Comparison of ENCODE assay signal across 18 cellular contexts in the genomic region with DNA sequence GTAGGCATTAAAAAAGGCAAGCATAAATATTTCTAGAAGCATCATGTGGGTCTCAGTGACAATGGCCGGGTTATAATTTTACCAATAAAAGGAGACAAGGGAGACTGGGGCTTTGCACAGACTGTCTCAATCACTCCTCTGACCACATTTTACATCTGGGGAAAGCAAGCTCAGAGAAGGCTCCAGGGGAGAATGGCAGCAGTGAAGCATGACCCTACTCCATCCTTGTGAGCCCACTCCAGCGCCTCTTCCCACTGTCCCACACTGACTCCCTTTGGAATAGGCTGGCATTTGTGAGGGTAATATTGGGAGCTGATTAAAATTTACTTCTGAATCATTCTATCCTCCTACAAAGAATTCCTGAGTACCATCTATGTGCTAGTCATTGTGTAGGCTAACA.
"Had no signal": no experiment of that assay in that cellular context is flagged by ENCODE, and none has a peak within 500 bp of the region (broad histone marks: within the 10 kb centered on the region; RNA-seq: fewer than 3 reads in every experiment).

No MANE protein-coding gene starts in this region.

- H3K4me3 Mint-ChIP-seq: brain; central memory CD8-positive, alpha-beta T cell; nephron progenitor cell; stimulated activated naive B cell treated with anti-CD40 and anti-IgM and Interleukin-4, amounts not matched to agents 10 μg/mL and 1 μg/mL and 100 μg/mL, for 72 hours; type B pancreatic cell had no signal

- DNase-seq: activated gamma-delta T cell; amniotic stem cell; cortex of kidney; effector CD8-positive, alpha-beta T cell; left ventricle myocardium inferior; mesenchymal stem cell; nephron progenitor cell; right lobe of liver; spleen; stimulated activated CD4-positive, alpha-beta T cell treated with anti-CD3 and anti-CD28 coated beads, Interleukin-1b, Interleukin-23, amount 100 ng/mL, for 48 hours; stimulated activated naive B cell treated with anti-CD40 and anti-IgM and Interleukin-4, amounts not matched to agents 10 μg/mL and 1 μg/mL and 100 μg/mL, for 72 hours had no signal

- H3K4me1 ChIP-seq: prostate gland, right lobe of liver, SJSA1, spleen, suprapubic skin had no signal

- H3K27ac Mint-ChIP-seq: brain; nephron progenitor cell; stimulated activated naive B cell treated with anti-CD40 and anti-IgM and Interleukin-4, amounts not matched to agents 10 μg/mL and 1 μg/mL and 100 μg/mL, for 72 hours; type B pancreatic cell had no signal

- H3K9me3 Mint-ChIP-seq: brain; central memory CD8-positive, alpha-beta T cell; nephron progenitor cell; stimulated activated naive B cell treated with anti-CD40 and anti-IgM and Interleukin-4, amounts not matched to agents 10 μg/mL and 1 μg/mL and 100 μg/mL, for 72 hours; type B pancreatic cell had no signal

- H3K27ac ChIP-seq: left ventricle myocardium inferior, prostate gland, right lobe of liver, SJSA1, spleen, suprapubic skin, VCaP had no signal

- H3K36me3 ChIP-seq: prostate gland, right lobe of liver, SJSA1 had no signal

- H3K9me3 ChIP-seq: left ventricle myocardium inferior, prostate gland, right lobe of liver, SJSA1, spleen, suprapubic skin had no signal

- H3K27me3 ChIP-seq: right lobe of liver, SJSA1, spleen, suprapubic skin had no signal

- ATAC-seq: right lobe of liver; stimulated activated naive B cell treated with anti-CD40 and anti-IgM and Interleukin-4, amounts not matched to agents 10 μg/mL and 1 μg/mL and 100 μg/mL, for 72 hours had no signal

- H3K27me3 Mint-ChIP-seq: central memory CD8-positive, alpha-beta T cell; stimulated activated naive B cell treated with anti-CD40 and anti-IgM and Interleukin-4, amounts not matched to agents 10 μg/mL and 1 μg/mL and 100 μg/mL, for 72 hours; type B pancreatic cell had no signal

- H3K4me1 Mint-ChIP-seq: stimulated activated naive B cell treated with anti-CD40 and anti-IgM and Interleukin-4, amounts not matched to agents 10 μg/mL and 1 μg/mL and 100 μg/mL, for 72 hours had no signal

- H3K4me3 ChIP-seq: left ventricle myocardium inferior, prostate gland, right lobe of liver, SJSA1, spleen, suprapubic skin had no signal
